14 cellular contexts compared by ENCODE assay signal in genomic region chr2:8653485-8653884, GRCh38. TPM values are rescaled to one million over a fixed set of nuclear protein-coding genes. Genes with fewer than 3 reads are reported as not detected.
DNase-seq lines count a peak whose midpoint lies in the region; ATAC-seq and TF ChIP-seq lines count a peak whose summit lies in the region.
"Had no signal": no experiment of that assay in that cellular context is flagged by ENCODE, and none has a peak within 500 bp of the region (broad histone marks: within the 10 kb centered on the region; RNA-seq: fewer than 3 reads in every experiment).

No MANE protein-coding gene starts in this region.

- H3K9me3 ChIP-seq in BLaER1 (peaks cover 5% of the 10 kb centered on the region), OCI-LY7 (ENCODE audit: low read length) (no peaks in the 10 kb centered on the region)
- H3K9me3 ChIP-seq: left ventricle myocardium inferior had no signal

- no peak overlapping the region for H3K9ac ChIP-seq in BLaER1

- H3K27ac ChIP-seq in BLaER1 (no peak overlapping the region), GM23338 (ENCODE audit: low read depth) (no peak overlapping the region), OCI-LY7 (ENCODE audit: low read depth, low read length, poor library complexity, severe bottlenecking) (peak overlapping the region; percentile 8)
- H3K27ac ChIP-seq: left ventricle myocardium inferior, RWPE1 had no signal

- H3K4me3 Mint-ChIP-seq in GM23338 (no peak overlapping the region), mesothelial cell of epicardium (no peak overlapping the region)
- H3K4me3 Mint-ChIP-seq: activated T-helper 17 cell treated with anti-CD3 and anti-CD28 coated beads, Interleukin-2, amount 50 U/mL, for 72 hours; naive thymus-derived CD4-positive, alpha-beta T cell had no signal

- no peak overlapping the region for H3K27ac Mint-ChIP-seq in GM23338
- peak overlapping the region; percentile 10 for H3K27ac Mint-ChIP-seq in mesothelial cell of epicardium
- H3K27ac Mint-ChIP-seq: activated T-helper 17 cell treated with anti-CD3 and anti-CD28 coated beads, Interleukin-2, amount 50 U/mL, for 72 hours; naive thymus-derived CD4-positive, alpha-beta T cell had no signal

- H3K4me1 ChIP-seq in BLaER1 (peaks cover 53% of the 10 kb centered on the region), GM23338 (ENCODE audit: insufficient read depth) (no peaks in the 10 kb centered on the region), OCI-LY7 (ENCODE audit: insufficient read depth, low read length, poor library complexity, severe bottlenecking) (peaks cover 24% of the 10 kb centered on the region)
- H3K4me1 ChIP-seq: left ventricle myocardium inferior had no signal

- H3K36me3 Mint-ChIP-seq in GM23338 (ENCODE audit: low read depth): peaks cover 3% of the 10 kb centered on the region; the same call in 1 of the 3 replicates
- no peaks in the 10 kb centered on the region for H3K36me3 Mint-ChIP-seq in mesothelial cell of epicardium
- H3K36me3 Mint-ChIP-seq: naive thymus-derived CD4-positive, alpha-beta T cell had no signal

- intact Hi-C loops in OCI-LY7 (cut with micrococcal nuclease; ENCODE audit: unreplicated experiment): no loop called here

- ATAC-seq in GM23338 (no peak), HG03280 (IDR thresholded peaks at IDR 0.05; ENCODE audit: unreplicated experiment) (no peak), GM21576 (IDR thresholded peaks at IDR 0.05; ENCODE audit: unreplicated experiment) (no peak)
- ATAC-seq: activated T-helper 17 cell treated with anti-CD3 and anti-CD28 coated beads, Interleukin-2, amount 50 U/mL, for 72 hours; naive thymus-derived CD4-positive, alpha-beta T cell had no signal

- H3K9me3 Mint-ChIP-seq in GM23338 (peaks cover 5% of the 10 kb centered on the region), mesothelial cell of epicardium (no peaks in the 10 kb centered on the region)
- H3K9me3 Mint-ChIP-seq: activated T-helper 17 cell treated with anti-CD3 and anti-CD28 coated beads, Interleukin-2, amount 50 U/mL, for 72 hours had no signal

- H3K4me1 Mint-ChIP-seq in GM23338 (no peaks in the 10 kb centered on the region), mesothelial cell of epicardium (peaks cover 9% of the 10 kb centered on the region)

- H3K4me2 ChIP-seq in BLaER1 (peak overlapping the region; percentile 78), GM23338 (no peak overlapping the region), OCI-LY7 (ENCODE audit: low read length) (peak overlapping the region; percentile 56)

- H3K79me2 ChIP-seq in GM23338 (replicated peaks; ENCODE audit: insufficient read depth) (no peaks in the 10 kb centered on the region), OCI-LY7 (ENCODE audit: insufficient read depth, low read depth, low read length) (no peaks in the 10 kb centered on the region)

- no peak for DNase-seq in GM23338 (ENCODE audit: low spot score)
- DNase-seq in OCI-LY7 (ENCODE audit: low spot score): peak; percentile 78
- no peak for DNase-seq in mesothelial cell of epicardium (ENCODE audit: low spot score in 2 of 2, unreplicated experiment in 2 of 2)
- no peak for DNase-seq in NCI-H2029 (lab: John Stamatoyannopoulos, UW)
- no peak for DNase-seq in cerebellar cortex (ENCODE audit: low spot score)
- DNase-seq: ACHN; left ventricle myocardium inferior; naive thymus-derived CD4-positive, alpha-beta T cell; NCI-H2081 had no signal

- POLR2A ChIA-PET in OCI-LY7 (lab: Charles Lee): interaction anchor here (0.5 to 1.4 kb wide), 5 partner anchors 22 to 350 kb away, joined by 3 to 8 read pairs (median 4); partner anchors contain the start of gene ID2

- H4K20me1 ChIP-seq in BLaER1 (no peaks in the 10 kb centered on the region), GM23338 (replicated peaks; ENCODE audit: insufficient read depth) (no peaks in the 10 kb centered on the region), OCI-LY7 (ENCODE audit: insufficient read depth, low read length) (no peaks in the 10 kb centered on the region)

- H3K27me3 ChIP-seq in BLaER1: no peaks in the 10 kb centered on the region
- H3K27me3 ChIP-seq in GM23338 (ENCODE audit: insufficient read depth): no peaks in the 10 kb centered on the region

- no TSS peak for BruUV-seq in OCI-LY7 (replicated peaks; lab: Mats Ljungman, UMichigan)

- 0 out of 2 replicates have a peak overlapping the region, but pooled peaks have one; percentile 14 for H2AFZ ChIP-seq in GM23338
- peak overlapping the region; percentile 39; the same call in 1 of the 2 replicates for H2AFZ ChIP-seq in OCI-LY7 (ENCODE audit: low read length)

- no peaks in the 10 kb centered on the region for H3F3A ChIP-seq in GM23338 (replicated peaks; ENCODE audit: low read depth)

- TF ChIP-seq CTCF in GM23338 (conservative IDR thresholded peaks at IDR 0.05; ENCODE audit: low read depth in 2 of 2): no peak
- TF ChIP-seq CTCF in OCI-LY7 (conservative IDR thresholded peaks at IDR 0.05; ENCODE audit: low read length): peak; percentile 34; the same call in 1 of the 2 replicates
- no peak for TF ChIP-seq CTCF in mesothelial cell of epicardium (IDR thresholded peaks at IDR 0.05; ENCODE audit: unreplicated experiment)

- peaks cover 7% of the 10 kb centered on the region for H3K27me3 Mint-ChIP-seq in GM23338 (ENCODE audit: insufficient read depth, low read depth, poor library complexity)
- no peaks in the 10 kb centered on the region for H3K27me3 Mint-ChIP-seq in mesothelial cell of epicardium (ENCODE audit: low read depth)

- H3K36me3 ChIP-seq in BLaER1: peaks cover 2% of the 10 kb centered on the region; the same call in 1 of the 2 replicates
- no peaks in the 10 kb centered on the region for H3K36me3 ChIP-seq in GM23338 (ENCODE audit: insufficient read depth)
- H3K36me3 ChIP-seq in OCI-LY7 (ENCODE audit: insufficient read depth, low read length): no peaks in the 10 kb centered on the region
- H3K36me3 ChIP-seq: left ventricle myocardium inferior had no signal

- H3K9me2 ChIP-seq in GM23338 (ENCODE audit: insufficient read depth) (no peaks in the 10 kb centered on the region), OCI-LY7 (ENCODE audit: insufficient read depth, low read length) (no peaks in the 10 kb centered on the region)

- H3K4me3 ChIP-seq in BLaER1 (no peak overlapping the region), GM23338 (no peak overlapping the region), OCI-LY7 (ENCODE audit: low read depth, low read length, poor library complexity, severe bottlenecking) (no peak overlapping the region)
- H3K4me3 ChIP-seq: left ventricle myocardium inferior had no signal

- CTCF ChIA-PET in OCI-LY7 (lab: Charles Lee; ENCODE audit: unreplicated experiment): no interaction called here

RNA-seq across cellular contexts. Expression of gene ID2, which starts 28.4 kb away (rescaled TPM):
- total RNA-seq in GM23338 (2014; rRNA removed; shearing (Covaris generic)): 87.0 and 135 TPM in 2 replicates
- polyA plus RNA-seq in GM23338 (2016; fragmentation: Nextera tagmentation; extraction: Ambion mirVana): 110 and 119 TPM in 2 replicates
- total RNA-seq in OCI-LY7 (2014; rRNA removed; shearing (Covaris generic)): 439 and 498 TPM in 2 replicates
- total RNA-seq in OCI-LY7 (2022) (69.8 and 79.3 TPM in 2 replicates), mesothelial cell of epicardium (231 to 240 TPM (median 239 TPM) in 3 replicates)
